ENCODE assay signal across 34 cellular contexts in genomic region chr9:92228628-92229027, GRCh38.
"Had no signal": no experiment of that assay in that cellular context is flagged by ENCODE, and none has a peak within 500 bp of the region (broad histone marks: within the 10 kb centered on the region; RNA-seq: fewer than 3 reads in every experiment).

No MANE protein-coding gene starts in this region.

- H3K27me3 Mint-ChIP-seq: activated B cell treated with CpG ODN at 0.5 μM for 24 hours; activated CD4-positive, alpha-beta memory T cell treated with anti-CD3 and anti-CD28 coated beads for 36 hours; activated CD4-positive, alpha-beta T cell treated with anti-CD3 and anti-CD28 coated beads, Interleukin-2, amount 10 ng/mL, durations not matched to agents 24 days and 14 days; activated CD8-positive, alpha-beta T cell treated with anti-CD3 and anti-CD28 coated beads for 36 hours; activated naive CD8-positive, alpha-beta T cell treated with anti-CD3 and anti-CD28 coated beads for 36 hours; activated T-helper 17 cell treated with anti-CD3 and anti-CD28 coated beads, Interleukin-2, amount 50 U/mL, for 72 hours; brain had no signal

- H3K27ac ChIP-seq: adrenal gland, breast epithelium, VCaP had no signal

- DNase-seq: activated B cell treated with CpG ODN at 0.5 μM for 24 hours; activated CD4-positive, alpha-beta memory T cell treated with anti-CD3 and anti-CD28 coated beads for 36 hours; activated CD4-positive, alpha-beta T cell treated with anti-CD3 and anti-CD28 coated beads for 4 hours; activated CD4-positive, alpha-beta T cell treated with anti-CD3 and anti-CD28 coated beads, Interleukin-2, amount 10 ng/mL, durations not matched to agents 24 days and 14 days; activated CD4-positive, alpha-beta T cell treated with anti-CD3 and anti-CD28 coated beads, Interleukin-2, amount 50 U/mL, for 1 hour; activated CD4-positive, alpha-beta T cell treated with anti-CD3 and anti-CD28 coated beads, Interleukin-2, amount 50 U/mL, for 4 hours; activated CD4-positive, CD25-positive, alpha-beta regulatory T cell treated with anti-CD3 and anti-CD28 coated beads, Interleukin-2, amount 50 U/mL, for 72 hours; activated CD8-positive, alpha-beta memory T cell treated with anti-CD3 and anti-CD28 coated beads, Interleukin-2, amount 50 U/mL, for 4 hours; activated CD8-positive, alpha-beta T cell treated with anti-CD3 and anti-CD28 coated beads for 36 hours; activated effector memory CD4-positive, alpha-beta T cell treated with anti-CD3 and anti-CD28 coated beads, Interleukin-2, amount 50 U/mL, for 16 hours; activated gamma-delta T cell treated with Interleukin-2 at 50 U/mL for 16 hours; activated naive CD4-positive, alpha-beta T cell; activated naive CD4-positive, alpha-beta T cell treated with anti-CD3 and anti-CD28 coated beads for 36 hours; activated naive CD4-positive, alpha-beta T cell treated with anti-CD3 and anti-CD28 coated beads, Interleukin-2, amount 50 U/mL, for 16 hours; activated naive CD8-positive, alpha-beta T cell treated with anti-CD3 and anti-CD28 coated beads for 36 hours; activated T-cell treated with anti-CD3 and anti-CD28 coated beads for 4 hours; activated T-cell treated with anti-CD3 and anti-CD28 coated beads, Interleukin-2, amount 50 U/mL, for 1 hour; activated T-cell treated with anti-CD3 and anti-CD28 coated beads, Interleukin-2, amount 50 U/mL, for 4 hours; activated T-cell treated with anti-CD3 and anti-CD28 coated beads, Interleukin-2, amount 50 U/mL, for 72 hours; adrenal gland; amniotic stem cell; aorta; central memory CD4-positive, alpha-beta T cell; T-helper 2 cell; T-helper 9 cell had no signal

- H3K9me3 ChIP-seq: adrenal gland, breast epithelium had no signal

- ATAC-seq: activated CD8-positive, alpha-beta T cell treated with anti-CD3 and anti-CD28 coated beads for 36 hours; activated naive CD4-positive, alpha-beta T cell treated with anti-CD3 and anti-CD28 coated beads, Interleukin-2, amount 50 U/mL, for 72 hours; activated T-cell treated with anti-CD3 and anti-CD28 coated beads, Interleukin-2, amount 50 U/mL, for 4 hours; activated T-cell treated with anti-CD3 and anti-CD28 coated beads, Interleukin-2, amount 50 U/mL, for 72 hours; activated T-helper 17 cell treated with anti-CD3 and anti-CD28 coated beads, Interleukin-2, amount 50 U/mL, for 72 hours had no signal

- H3K4me3 Mint-ChIP-seq: activated B cell treated with CpG ODN at 0.5 μM for 24 hours; activated CD4-positive, alpha-beta memory T cell treated with anti-CD3 and anti-CD28 coated beads for 36 hours; activated CD4-positive, alpha-beta T cell treated with anti-CD3 and anti-CD28 coated beads, Interleukin-2, amount 10 ng/mL, durations not matched to agents 24 days and 14 days; activated CD8-positive, alpha-beta T cell treated with anti-CD3 and anti-CD28 coated beads for 36 hours; activated naive CD4-positive, alpha-beta T cell treated with anti-CD3 and anti-CD28 coated beads for 36 hours; activated naive CD8-positive, alpha-beta T cell treated with anti-CD3 and anti-CD28 coated beads for 36 hours; activated T-cell treated with anti-CD3 and anti-CD28 coated beads, Interleukin-2, amount 50 U/mL, for 4 hours; activated T-cell treated with anti-CD3 and anti-CD28 coated beads, Interleukin-2, amount 50 U/mL, for 72 hours; activated T-helper 1 cell treated with anti-CD3 and anti-CD28 coated beads, Interleukin-12 subunit alpha, Interleukin-12 subunit beta, Interleukin-2, Interleukin-4 antibody, amounts not matched to agents 30 ng/mL and 10 ng/mL and 1 ng/mL, durations not matched to agents 14 hours and 24 hours and 36 hours; activated T-helper 17 cell treated with anti-CD3 and anti-CD28 coated beads, Interleukin-2, amount 50 U/mL, for 72 hours; brain; T-helper 1 cell treated with Interleukin-12 subunit alpha and Interleukin-12 subunit beta and Interleukin-4 antibody, amounts not matched to agents 30 μg/mL and 1 μg/mL, for 36 hours; T-helper 2 cell treated with Interferon-gamma antibody and Interleukin-4, amounts not matched to agents 5 μg/mL and 100 μg/mL, for 36 hours had no signal

- H3K9me3 Mint-ChIP-seq: activated CD4-positive, alpha-beta memory T cell treated with anti-CD3 and anti-CD28 coated beads for 36 hours; activated CD4-positive, alpha-beta T cell treated with anti-CD3 and anti-CD28 coated beads, Interleukin-2, amount 10 ng/mL, durations not matched to agents 24 days and 14 days; activated CD8-positive, alpha-beta T cell treated with anti-CD3 and anti-CD28 coated beads for 36 hours; activated naive CD4-positive, alpha-beta T cell treated with anti-CD3 and anti-CD28 coated beads for 36 hours; activated naive CD4-positive, alpha-beta T cell treated with anti-CD3 and anti-CD28 coated beads, Interleukin-2, amount 50 U/mL, for 72 hours; activated T-cell treated with anti-CD3 and anti-CD28 coated beads, Interleukin-2, amount 50 U/mL, for 4 hours; activated T-cell treated with anti-CD3 and anti-CD28 coated beads, Interleukin-2, amount 50 U/mL, for 72 hours; activated T-helper 1 cell treated with anti-CD3 and anti-CD28 coated beads, Interleukin-12 subunit alpha, Interleukin-12 subunit beta, Interleukin-2, Interleukin-4 antibody, amounts not matched to agents 30 ng/mL and 10 ng/mL and 1 ng/mL, durations not matched to agents 14 hours and 24 hours and 36 hours; activated T-helper 17 cell treated with anti-CD3 and anti-CD28 coated beads, Interleukin-2, amount 50 U/mL, for 72 hours; T-helper 2 cell treated with Interferon-gamma antibody and Interleukin-4, amounts not matched to agents 5 μg/mL and 100 μg/mL, for 36 hours had no signal

- FAIRE-seq: TTC549 had no signal

- H3K4me1 ChIP-seq: adrenal gland, breast epithelium had no signal

- H3K36me3 ChIP-seq: breast epithelium had no signal

- H3K4me1 Mint-ChIP-seq: activated B cell treated with CpG ODN at 0.5 μM for 24 hours; activated CD4-positive, alpha-beta T cell treated with anti-CD3 and anti-CD28 coated beads, Interleukin-2, amount 10 ng/mL, durations not matched to agents 24 days and 14 days; activated T-helper 17 cell treated with anti-CD3 and anti-CD28 coated beads, Interleukin-2, amount 50 U/mL, for 72 hours; brain had no signal

- H3K27ac Mint-ChIP-seq: activated B cell treated with CpG ODN at 0.5 μM for 24 hours; activated CD4-positive, alpha-beta memory T cell treated with anti-CD3 and anti-CD28 coated beads for 36 hours; activated CD4-positive, alpha-beta T cell treated with anti-CD3 and anti-CD28 coated beads, Interleukin-2, amount 10 ng/mL, durations not matched to agents 24 days and 14 days; activated CD8-positive, alpha-beta T cell treated with anti-CD3 and anti-CD28 coated beads for 36 hours; activated naive CD4-positive, alpha-beta T cell treated with anti-CD3 and anti-CD28 coated beads for 36 hours; activated naive CD4-positive, alpha-beta T cell treated with anti-CD3 and anti-CD28 coated beads, Interleukin-2, amount 50 U/mL, for 72 hours; activated naive CD8-positive, alpha-beta T cell treated with anti-CD3 and anti-CD28 coated beads for 36 hours; activated T-cell treated with anti-CD3 and anti-CD28 coated beads, Interleukin-2, amount 50 U/mL, for 72 hours; activated T-helper 1 cell treated with anti-CD3 and anti-CD28 coated beads, Interleukin-12 subunit alpha, Interleukin-12 subunit beta, Interleukin-2, Interleukin-4 antibody, amounts not matched to agents 30 ng/mL and 10 ng/mL and 1 ng/mL, durations not matched to agents 14 hours and 24 hours and 36 hours; activated T-helper 17 cell treated with anti-CD3 and anti-CD28 coated beads, Interleukin-2, amount 50 U/mL, for 72 hours; brain; T-helper 1 cell treated with Interleukin-12 subunit alpha and Interleukin-12 subunit beta and Interleukin-4 antibody, amounts not matched to agents 30 μg/mL and 1 μg/mL, for 36 hours; T-helper 2 cell treated with Interferon-gamma antibody and Interleukin-4, amounts not matched to agents 5 μg/mL and 100 μg/mL, for 36 hours had no signal

- H3K27me3 ChIP-seq: adrenal gland, breast epithelium had no signal

- H3K4me3 ChIP-seq: adrenal gland, breast epithelium had no signal
